In genomic region chr6:156872903-156873302, GRCh38 we compare ENCODE assay signal across 22 cellular contexts.
DNase-seq lines count a peak whose midpoint lies in the region; ATAC-seq and TF ChIP-seq lines count a peak whose summit lies in the region.
"Had no signal": no experiment of that assay in that cellular context is flagged by ENCODE, and none has a peak within 500 bp of the region (broad histone marks: within the 10 kb centered on the region; RNA-seq: fewer than 3 reads in every experiment).

No MANE protein-coding gene starts in this region.

- H3K4me1 Mint-ChIP-seq in activated T-helper 17 cell treated with anti-CD3 and anti-CD28 coated beads, Interleukin-2, amount 50 U/mL, for 72 hours, result peaks cover 30% of the 10 kb centered on the region
- H3K4me1 Mint-ChIP-seq in endodermal cell, result peaks cover 50% of the 10 kb centered on the region

- H3K9ac ChIP-seq in endodermal cell (ENCODE audit: extremely low read depth, low read length, poor library complexity, severe bottlenecking), result no peak overlapping the region

- H3K4me1 ChIP-seq in endodermal cell (ENCODE audit: control insufficient read depth, insufficient read depth, low read length) (peaks cover 22% of the 10 kb centered on the region), psoas muscle (peaks cover 79% of the 10 kb centered on the region), mucosa of descending colon (ENCODE audit: low read depth) (no peaks in the 10 kb centered on the region)
- H3K4me1 ChIP-seq: SJSA1 had no signal

- DNase-seq in endodermal cell, result no peak
- no peak for DNase-seq in psoas muscle
- no peak for DNase-seq in mucosa of descending colon
- DNase-seq in CD1c-positive myeloid dendritic cell (ENCODE audit: extremely low spot score), result no peak
- no peak for DNase-seq in superior temporal gyrus (ENCODE audit: extremely low spot score)
- DNase-seq: DMS153, KBM-7, MV-4-11, NCI-H1105, NCI-H2081, NCI-H2171, NCI-H226, NCI-H510A, NCI-H69, Right ventricle myocardium superior, RPMI8226 had no signal

- H3K9me3 Mint-ChIP-seq in activated T-helper 17 cell treated with anti-CD3 and anti-CD28 coated beads, Interleukin-2, amount 50 U/mL, for 72 hours, result no peaks in the 10 kb centered on the region
- H3K9me3 Mint-ChIP-seq in endodermal cell, result no peaks in the 10 kb centered on the region

- no peak for TF ChIP-seq CTCF in endodermal cell (conservative IDR thresholded peaks at IDR 0.05)
- TF ChIP-seq CTCF in psoas muscle (IDR thresholded peaks at IDR 0.05), result no peak
- TF ChIP-seq CTCF in mucosa of descending colon (IDR thresholded peaks at IDR 0.05), result no peak

- WGBS in endodermal cell (ENCODE audit: insufficient coverage in 1 of 2, insufficient read length in 1 of 2), 2 experiments, result 89 to 96% methylated on average over 3 to 8 of the region's 8 CpGs
- WGBS in psoas muscle, 3 donors, result 79 to 87% (median 86%) methylated on average over 8 of the region's 8 CpGs

- peak overlapping the region; percentile 89 for H3K27ac Mint-ChIP-seq in activated T-helper 17 cell treated with anti-CD3 and anti-CD28 coated beads, Interleukin-2, amount 50 U/mL, for 72 hours
- peak overlapping the region; percentile 7 for H3K27ac Mint-ChIP-seq in endodermal cell
- H3K27ac Mint-ChIP-seq: B cell had no signal

- H3K27me3 Mint-ChIP-seq in activated T-helper 17 cell treated with anti-CD3 and anti-CD28 coated beads, Interleukin-2, amount 50 U/mL, for 72 hours, result no peaks in the 10 kb centered on the region
- no peaks in the 10 kb centered on the region for H3K27me3 Mint-ChIP-seq in endodermal cell (ENCODE audit: insufficient read depth)
- H3K27me3 Mint-ChIP-seq: B cell had no signal

- no peaks in the 10 kb centered on the region for H3K9me3 ChIP-seq in endodermal cell (ENCODE audit: control insufficient read depth, low read length)
- H3K9me3 ChIP-seq in psoas muscle, result no peaks in the 10 kb centered on the region
- no peaks in the 10 kb centered on the region for H3K9me3 ChIP-seq in mucosa of descending colon
- H3K9me3 ChIP-seq: HAP-1, SJSA1 had no signal

- peaks cover 6% of the 10 kb centered on the region for H3K36me3 Mint-ChIP-seq in activated T-helper 17 cell treated with anti-CD3 and anti-CD28 coated beads, Interleukin-2, amount 50 U/mL, for 72 hours (ENCODE audit: low read depth)
- peaks cover 4% of the 10 kb centered on the region for H3K36me3 Mint-ChIP-seq in endodermal cell (ENCODE audit: low read depth)

- H3K27ac ChIP-seq in endodermal cell (ENCODE audit: low read depth, low read length) (no peak overlapping the region), psoas muscle (peak overlapping the region; percentile 9)
- H3K27ac ChIP-seq: C4-2B, SJSA1 had no signal

- no peak for ATAC-seq in activated T-helper 17 cell treated with anti-CD3 and anti-CD28 coated beads, Interleukin-2, amount 50 U/mL, for 72 hours (replicated peaks)
- ATAC-seq in psoas muscle (no peak), mucosa of descending colon (no peak), HG03571 (IDR thresholded peaks at IDR 0.05; ENCODE audit: unreplicated experiment) (no peak)

- intact Hi-C loops in psoas muscle (cut with DNase I) (loop anchor here in 1 of 2 donors (10.0 kb wide), 2 partner anchors 188 to 308 kb away; no protein-coding TSS in a partner anchor), mucosa of descending colon (cut with DNase I, micrococcal nuclease) (no loop called here)

- H3K4me3 Mint-ChIP-seq in activated T-helper 17 cell treated with anti-CD3 and anti-CD28 coated beads, Interleukin-2, amount 50 U/mL, for 72 hours, result no peak overlapping the region
- no peak overlapping the region for H3K4me3 Mint-ChIP-seq in endodermal cell
- H3K4me3 Mint-ChIP-seq: B cell had no signal

- H3K4me3 ChIP-seq in endodermal cell (ENCODE audit: low read length), result no peak overlapping the region
- no peak overlapping the region for H3K4me3 ChIP-seq in psoas muscle
- no peak overlapping the region for H3K4me3 ChIP-seq in mucosa of descending colon
- H3K4me3 ChIP-seq: HAP-1, SJSA1 had no signal

- H3K36me3 ChIP-seq in endodermal cell (ENCODE audit: control insufficient read depth, insufficient read depth, low read length) (no peaks in the 10 kb centered on the region), psoas muscle (ENCODE audit: insufficient read depth in 1 of 2, low read depth in 1 of 2) (no peaks in the 10 kb centered on the region), mucosa of descending colon (ENCODE audit: low read depth) (no peaks in the 10 kb centered on the region)
- H3K36me3 ChIP-seq: HAP-1, SJSA1 had no signal

- H3K27me3 ChIP-seq in endodermal cell (ENCODE audit: control insufficient read depth, insufficient read depth, low read length, poor library complexity, severe bottlenecking) (no peaks in the 10 kb centered on the region), psoas muscle (ENCODE audit: insufficient read depth in 3 of 3, low read length in 2 of 3) (no peaks in the 10 kb centered on the region)
- H3K27me3 ChIP-seq: SJSA1 had no signal
